ENCODE assay signal across 8 cellular contexts in the genomic region with DNA sequence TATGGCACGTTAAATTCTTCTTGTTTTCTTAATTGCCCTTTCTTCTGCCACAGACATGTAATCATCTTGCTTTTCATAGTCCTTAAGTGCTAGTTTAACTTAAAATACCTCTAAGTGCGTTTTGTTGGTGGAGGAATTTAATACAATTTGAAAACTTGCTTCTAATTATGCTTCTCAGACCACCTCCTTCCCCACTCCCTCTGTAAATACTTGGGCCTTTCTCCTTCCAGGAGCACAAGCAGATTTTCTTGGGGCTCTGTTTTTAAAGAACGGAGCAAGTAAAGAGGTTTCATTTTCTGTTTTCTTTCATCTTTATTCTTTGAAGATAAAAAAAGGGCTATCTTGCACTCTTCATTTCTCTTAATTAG. TPM values are rescaled to one million over a fixed set of nuclear protein-coding genes. Genes with fewer than 3 reads are reported as not detected.
DNase-seq lines count a peak whose midpoint lies in the region; ATAC-seq and TF ChIP-seq lines count a peak whose summit lies in the region.

No MANE protein-coding gene starts in this region.

- H3K36me3 ChIP-seq in heart left ventricle (peaks cover 0 to 10% (median 0%) of the 10 kb centered on the region in 9 donors), SJCRH30 (no peaks in the 10 kb centered on the region), vagina (no peaks in the 10 kb centered on the region)

- H3K27ac Mint-ChIP-seq in glutamatergic neuron (ENCODE audit: unreplicated experiment): no peak overlapping the region

- no peaks in the 10 kb centered on the region for H3K36me3 Mint-ChIP-seq in glutamatergic neuron (ENCODE audit: unreplicated experiment)

- 25 to 33% (median 28%) methylated on average over 3 of the region's 3 CpGs for WGBS in heart left ventricle, 4 donors

- H3K9me3 ChIP-seq in heart left ventricle (peaks cover 0 to 6% (median 0%) of the 10 kb centered on the region in 12 donors), SJCRH30 (replicated peaks) (no peaks in the 10 kb centered on the region), vagina (no peaks in the 10 kb centered on the region)

- DNase-seq in heart left ventricle: no peak
- DNase-seq in cardiac septum (ENCODE audit: low spot score): no peak
- no peak for DNase-seq in SJCRH30
- DNase-seq in vagina (ENCODE audit: extremely low spot score in 2 of 2): no peak
- DNase-seq in glutamatergic neuron: no peak
- no peak for DNase-seq in HPDE6-E6E7 (ENCODE audit: extremely low spot score)
- DNase-seq in GM10248 (ENCODE audit: extremely low spot score): no peak

- H3K4me1 ChIP-seq in heart left ventricle (peaks cover 0 to 16% (median 0%) of the 10 kb centered on the region in 12 donors), SJCRH30 (0 out of 2 replicates have a peak, but pooled peaks cover 3% of the 10 kb centered on the region), vagina (no peaks in the 10 kb centered on the region)

- TF ChIP-seq POLR2A in heart left ventricle (IDR thresholded peaks at IDR 0.05) (no peak), vagina (IDR thresholded peaks at IDR 0.05) (no peak)

- peaks cover 6% of the 10 kb centered on the region for H3K4me1 Mint-ChIP-seq in glutamatergic neuron (ENCODE audit: low read depth, unreplicated experiment)

- no peaks in the 10 kb centered on the region for H3K9me3 Mint-ChIP-seq in glutamatergic neuron (ENCODE audit: unreplicated experiment)

- no peak overlapping the region for H3K4me3 Mint-ChIP-seq in glutamatergic neuron (ENCODE audit: unreplicated experiment)

- POLR2A ChIA-PET in GM10248 (lab: Yijun Ruan, JAX): no interaction called here

- intact Hi-C loops in heart left ventricle (cut with DNase I): loop anchor here in 6 of 10 donors (5.0 to 10.0 kb wide), 8 partner anchors 138 to 408 kb away; no protein-coding TSS in a partner anchor
- intact Hi-C loops in cardiac septum (cut with DNase I): loop anchor here (5.0 to 10.0 kb wide), 2 partner anchors 158 to 241 kb away; no protein-coding TSS in a partner anchor
- intact Hi-C loops in vagina (cut with DNase I): loop anchor here (10.0 kb wide), 1 partner anchor 172 kb away; no protein-coding TSS in a partner anchor

- no peak for TF ChIP-seq CTCF in heart left ventricle (IDR thresholded peaks at IDR 0.05)
- no peak for TF ChIP-seq CTCF in vagina (IDR thresholded peaks at IDR 0.05)
- TF ChIP-seq CTCF in glutamatergic neuron (IDR thresholded peaks at IDR 0.05; ENCODE audit: partially characterized antibody, unreplicated experiment): no peak
- TF ChIP-seq CTCF in GM10248 (IDR thresholded peaks at IDR 0.05; ENCODE audit: control extremely low read depth, extremely low read depth, low read depth, missing control alignments): no peak

- no peaks in the 10 kb centered on the region for H3K27me3 Mint-ChIP-seq in glutamatergic neuron (ENCODE audit: unreplicated experiment)

- CTCF ChIA-PET in GM10248 (lab: Yijun Ruan, JAX): interaction anchor here (1.7 kb wide), 1 partner anchor 19 kb away, joined by 3 read pairs; no protein-coding TSS in a partner anchor

- H3K4me3 ChIP-seq in heart left ventricle (peak overlapping the region; percentile 33 to 75 (median 60)), SJCRH30 (peak overlapping the region; percentile 66), vagina (peak overlapping the region; percentile 57 to 67)

- H3K27ac ChIP-seq in heart left ventricle (peak overlapping the region; percentile 64 to 87 (median 78)), SJCRH30 (peak overlapping the region; percentile 64), layer of hippocampus (ENCODE audit: low read depth, low read length) (peak overlapping the region; percentile 65), vagina (peak overlapping the region; percentile 84)

- ATAC-seq in heart left ventricle: no peak

- H3K27me3 ChIP-seq in heart left ventricle: no peaks in the 10 kb centered on the region
- no peaks in the 10 kb centered on the region for H3K27me3 ChIP-seq in SJCRH30
- H3K27me3 ChIP-seq in layer of hippocampus (ENCODE audit: control insufficient read depth, insufficient read depth, low read length): no peaks in the 10 kb centered on the region
- H3K27me3 ChIP-seq in vagina: no peaks in the 10 kb centered on the region

RNA-seq across cellular contexts. Expression of gene PCDH18, which starts 0.6 kb away (rescaled TPM):
- 10 to 100 TPM in 2 of 9 donors, 1 to 10 TPM in 7; 2.2 to 14.5 (median 5.9) TPM for total RNA-seq in heart left ventricle
- 1 to 10 TPM; 1.4 to 3.3 TPM for polyA plus RNA-seq in heart left ventricle
- 4.9 TPM for total RNA-seq in cardiac septum
- total RNA-seq in SJCRH30 (2014; rRNA removed; shearing (Covaris generic)): 14.6 and 16.3 TPM in 2 replicates
- total RNA-seq in vagina: 32.9 TPM
- 7.4 TPM for total RNA-seq in glutamatergic neuron (ENCODE audit: unreplicated experiment)
